Comparison of ENCODE assay signal across 17 cellular contexts in the genomic region with DNA sequence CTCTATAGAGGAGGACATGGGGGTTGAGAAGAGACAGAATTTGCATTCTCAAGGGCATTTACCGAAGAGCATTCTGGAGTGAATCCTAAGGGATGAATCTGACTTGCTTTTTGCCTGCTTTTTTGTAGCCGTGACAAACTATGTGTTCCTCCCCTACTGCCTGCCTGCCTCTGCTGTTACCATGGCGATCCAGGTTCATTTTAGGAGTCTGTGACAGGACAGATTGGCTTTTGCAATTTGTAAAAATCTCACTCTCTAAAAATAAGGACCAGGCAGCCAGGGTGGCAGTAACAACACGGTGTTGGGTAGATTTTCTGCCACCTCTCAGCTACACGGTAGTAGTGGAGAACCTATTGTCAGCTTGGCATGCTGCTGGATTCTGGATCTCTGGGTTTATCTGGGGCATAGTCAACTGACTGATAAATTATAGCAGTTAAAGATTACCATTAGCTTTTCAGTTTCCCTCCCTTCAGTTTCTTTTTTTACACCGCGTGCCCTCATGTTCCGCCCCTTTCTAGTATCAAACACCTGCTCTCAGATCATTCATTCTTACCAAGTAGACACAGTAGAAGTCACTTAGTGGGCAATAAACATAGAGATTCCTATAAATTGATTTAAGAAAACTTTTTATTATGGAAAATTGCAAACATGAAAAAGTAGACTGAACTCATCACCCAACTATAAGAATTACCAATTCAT.
"Had no signal": no experiment of that assay in that cellular context is flagged by ENCODE, and none has a peak within 500 bp of the region (broad histone marks: within the 10 kb centered on the region; RNA-seq: fewer than 3 reads in every experiment).

No MANE protein-coding gene starts in this region.

- ATAC-seq: activated CD4-positive, CD25-positive, alpha-beta regulatory T cell treated with anti-CD3 and anti-CD28 coated beads, Interleukin-2, amount 50 U/mL, for 24 hours; activated T-cell treated with anti-CD3 and anti-CD28 coated beads, Interleukin-2, amount 50 U/mL, for 72 hours; left ventricle myocardium superior; natural killer cell treated with Interleukin-12 subunit alpha and Interleukin-12 subunit beta and Interleukin-15 and Interleukin-18, amount 100 ng/mL, for 72 hours; right lobe of liver; stimulated activated memory B cell treated with anti-CD40 and anti-IgM and Interleukin-4, amounts not matched to agents 10 μg/mL and 1 μg/mL and 100 μg/mL, for 72 hours had no signal

- DNase-seq: activated CD4-positive, alpha-beta memory T cell treated with anti-CD3 and anti-CD28 coated beads, Interleukin-2, amount 10 ng/mL, durations not matched to agents 7 days and 5 days; activated CD4-positive, alpha-beta T cell treated with anti-CD3 and anti-CD28 coated beads, Interleukin-2, amount 10 ng/mL, durations not matched to agents 24 days and 14 days; activated effector memory CD4-positive, alpha-beta T cell treated with Interleukin-2 at 50 U/mL for 16 hours; activated naive CD4-positive, alpha-beta T cell treated with anti-CD3 and anti-CD28 coated beads for 36 hours; activated T-cell treated with anti-CD3 and anti-CD28 coated beads, Interleukin-2, amount 50 U/mL, for 72 hours; effector CD4-positive, alpha-beta T cell; foreskin fibroblast; kidney glomerular epithelial cell; left ventricle myocardium superior; mammary epithelial cell; right lobe of liver; stimulated activated CD4-positive, alpha-beta T cell treated with anti-CD3 and anti-CD28 coated beads, Interleukin-2, amount 100 ng/mL, for 24 hours; stomach; testis had no signal
